In the genomic region with DNA sequence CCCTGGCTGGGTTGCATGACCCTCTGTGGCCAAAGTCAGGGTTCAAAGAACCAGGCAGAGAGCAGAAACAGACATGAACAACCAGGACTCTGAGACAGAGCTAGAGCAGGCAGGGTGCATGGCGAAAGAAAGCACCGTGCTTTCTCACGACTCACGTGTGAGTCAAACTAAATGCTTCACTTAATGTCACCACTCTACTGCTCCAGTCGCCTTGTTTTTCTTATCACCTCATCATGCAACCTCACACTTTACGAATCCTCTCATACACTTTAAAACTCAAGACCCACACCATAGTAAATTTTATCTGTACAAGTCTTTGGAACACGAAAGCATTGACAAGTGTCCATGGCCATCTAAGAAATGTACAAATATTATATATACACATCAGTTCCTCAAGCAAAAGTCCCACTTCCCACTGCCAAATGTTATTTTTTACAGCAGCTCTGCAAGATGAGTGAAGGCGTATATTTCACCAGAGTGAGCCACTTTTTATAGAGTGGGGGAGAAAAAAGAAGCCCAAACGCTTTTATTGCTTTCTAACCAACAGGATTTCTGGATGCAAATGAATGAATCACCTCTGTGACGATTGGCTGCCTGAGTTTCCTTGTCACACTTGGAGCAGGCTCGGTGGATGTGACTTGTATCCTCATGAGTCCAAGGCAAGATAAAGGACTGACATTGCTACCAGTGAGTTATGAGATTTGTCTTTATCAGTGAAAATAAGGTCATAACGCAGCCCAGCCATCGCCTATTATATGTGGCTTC, we compare ENCODE assay signal across 1 cellular context.
TF ChIP-seq lines count a peak whose summit lies in the region.

No MANE protein-coding gene starts in this region.

TF ChIP-seq in HEK293, 187 proteins besides CTCF, POLR2A, EP300 and RAD21 (continued from another document and continues in another):
- TF ChIP-seq PBX3 (CRISPR knock-in tag; IDR thresholded peaks at IDR 0.05) (no peak), ZNF2 (tag by site-specific recombination; IDR thresholded peaks at IDR 0.05) (peak; percentile 95), BCL11A (tag by site-specific recombination; IDR thresholded peaks at IDR 0.05; ENCODE audit: low read depth) (no peak), ZNF670 (tag by site-specific recombination; IDR thresholded peaks at IDR 0.05; ENCODE audit: low read depth) (no peak), ZFP37 (tag by site-specific recombination; IDR thresholded peaks at IDR 0.05) (peak; percentile 65; the same call in 1 of the 2 replicates), ZNF221 (tag by site-specific recombination; IDR thresholded peaks at IDR 0.05; ENCODE audit: borderline replicate concordance) (no peak), ZNF777 (tag by site-specific recombination; IDR thresholded peaks at IDR 0.05; ENCODE audit: borderline replicate concordance) (no peak), ZSCAN23 (tag by site-specific recombination; IDR thresholded peaks at IDR 0.05) (no peak), KLF16 (tag by site-specific recombination; IDR thresholded peaks at IDR 0.05) (peak; percentile 72), TRIM28 (IDR thresholded peaks at IDR 0.05; ENCODE audit: borderline replicate concordance, low read length) (0 out of 2 replicates have a peak, but pooled peaks have one; percentile 42), ZNF473 (tag by site-specific recombination; IDR thresholded peaks at IDR 0.05) (no peak), ZNF621 (tag by site-specific recombination; IDR thresholded peaks at IDR 0.05) (no peak), ZNF140 (tag by site-specific recombination; IDR thresholded peaks at IDR 0.05) (no peak), ZNF560 (tag by site-specific recombination; IDR thresholded peaks at IDR 0.05; ENCODE audit: borderline replicate concordance) (no peak), ZNF76 (tag by site-specific recombination; IDR thresholded peaks at IDR 0.05; ENCODE audit: borderline replicate concordance, low read depth) (peak; percentile 53), TCF7L2 (IDR thresholded peaks at IDR 0.05; ENCODE audit: borderline replicate concordance, low read depth, low read length) (no peak), ZNF623 (tag by site-specific recombination; IDR thresholded peaks at IDR 0.05) (no peak), ZBTB7A (tag by site-specific recombination; IDR thresholded peaks at IDR 0.05; ENCODE audit: low read depth) (no peak), ZNF169 (tag by site-specific recombination; IDR thresholded peaks at IDR 0.05) (no peak), ZNF335 (tag by site-specific recombination; conservative IDR thresholded peaks at IDR 0.05) (peak; percentile 83), HIC1 (tag by site-specific recombination; IDR thresholded peaks at IDR 0.05) (no peak), ZNF426 (tag by site-specific recombination; IDR thresholded peaks at IDR 0.05) (no peak), MYNN (tag by site-specific recombination; IDR thresholded peaks at IDR 0.05; ENCODE audit: borderline replicate concordance) (peak; percentile 37; the same call in 1 of the 2 replicates), ZNF391 (tag by site-specific recombination; IDR thresholded peaks at IDR 0.05; ENCODE audit: borderline replicate concordance, low read depth) (peak; percentile 82; the same call in 1 of the 2 replicates), PATZ1 (tag by site-specific recombination; IDR thresholded peaks at IDR 0.05) (peak; percentile 75), ZNF548 (tag by site-specific recombination; IDR thresholded peaks at IDR 0.05) (no peak), ZNF214 (tag by site-specific recombination; IDR thresholded peaks at IDR 0.05; ENCODE audit: borderline replicate concordance) (no peak), ZNF394 (tag by site-specific recombination; IDR thresholded peaks at IDR 0.05; ENCODE audit: borderline replicate concordance) (no peak), PRDM2 (tag by site-specific recombination; IDR thresholded peaks at IDR 0.05; ENCODE audit: borderline replicate concordance) (no peak), SETDB1 (IDR thresholded peaks at IDR 0.05; ENCODE audit: insufficient read length, low read length) (peak; percentile 16), EGR2 (tag by site-specific recombination; IDR thresholded peaks at IDR 0.05; ENCODE audit: low read depth) (no peak; the same call in 1 of the 2 replicates)
- TF ChIP-seq, protein P1, sequence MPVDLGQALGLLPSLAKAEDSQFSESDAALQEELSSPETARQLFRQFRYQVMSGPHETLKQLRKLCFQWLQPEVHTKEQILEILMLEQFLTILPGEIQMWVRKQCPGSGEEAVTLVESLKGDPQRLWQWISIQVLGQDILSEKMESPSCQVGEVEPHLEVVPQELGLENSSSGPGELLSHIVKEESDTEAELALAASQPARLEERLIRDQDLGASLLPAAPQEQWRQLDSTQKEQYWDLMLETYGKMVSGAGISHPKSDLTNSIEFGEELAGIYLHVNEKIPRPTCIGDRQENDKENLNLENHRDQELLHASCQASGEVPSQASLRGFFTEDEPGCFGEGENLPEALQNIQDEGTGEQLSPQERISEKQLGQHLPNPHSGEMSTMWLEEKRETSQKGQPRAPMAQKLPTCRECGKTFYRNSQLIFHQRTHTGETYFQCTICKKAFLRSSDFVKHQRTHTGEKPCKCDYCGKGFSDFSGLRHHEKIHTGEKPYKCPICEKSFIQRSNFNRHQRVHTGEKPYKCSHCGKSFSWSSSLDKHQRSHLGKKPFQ (tag by site-specific recombination; IDR thresholded peaks at IDR 0.05), result peak; percentile 87
- TF ChIP-seq, protein P2, sequence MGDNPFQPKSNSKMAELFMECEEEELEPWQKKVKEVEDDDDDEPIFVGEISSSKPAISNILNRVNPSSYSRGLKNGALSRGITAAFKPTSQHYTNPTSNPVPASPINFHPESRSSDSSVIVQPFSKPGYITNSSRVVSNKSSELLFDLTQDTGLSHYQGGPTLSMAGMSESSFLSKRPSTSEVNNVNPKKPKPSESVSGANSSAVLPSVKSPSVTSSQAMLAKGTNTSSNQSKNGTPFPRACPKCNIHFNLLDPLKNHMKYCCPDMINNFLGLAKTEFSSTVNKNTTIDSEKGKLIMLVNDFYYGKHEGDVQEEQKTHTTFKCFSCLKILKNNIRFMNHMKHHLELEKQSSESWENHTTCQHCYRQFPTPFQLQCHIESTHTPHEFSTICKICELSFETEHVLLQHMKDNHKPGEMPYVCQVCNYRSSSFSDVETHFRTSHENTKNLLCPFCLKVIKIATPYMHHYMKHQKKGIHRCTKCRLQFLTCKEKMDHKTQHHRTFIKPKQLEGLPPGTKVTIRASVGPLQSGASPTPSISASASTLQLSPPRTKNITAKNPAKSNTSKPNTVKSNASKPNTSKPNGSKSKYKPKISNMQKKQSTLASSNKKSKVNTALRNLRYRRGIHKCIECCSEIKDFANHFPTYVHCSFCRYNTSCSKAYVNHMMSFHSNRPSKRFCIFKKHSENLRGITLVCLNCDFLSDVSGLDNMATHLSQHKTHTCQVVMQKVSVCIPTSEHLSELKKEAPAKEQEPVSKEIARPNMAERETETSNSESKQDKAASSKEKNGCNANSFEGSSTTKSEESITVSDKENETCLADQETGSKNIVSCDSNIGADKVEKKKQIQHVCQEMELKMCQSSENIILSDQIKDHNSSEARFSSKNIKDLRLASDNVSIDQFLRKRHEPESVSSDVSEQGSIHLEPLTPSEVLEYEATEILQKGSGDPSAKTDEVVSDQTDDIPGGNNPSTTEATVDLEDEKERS (tag by site-specific recombination; IDR thresholded peaks at IDR 0.05), result peak; percentile 30; the same call in 1 of the 2 replicates
- TF ChIP-seq, protein P3, sequence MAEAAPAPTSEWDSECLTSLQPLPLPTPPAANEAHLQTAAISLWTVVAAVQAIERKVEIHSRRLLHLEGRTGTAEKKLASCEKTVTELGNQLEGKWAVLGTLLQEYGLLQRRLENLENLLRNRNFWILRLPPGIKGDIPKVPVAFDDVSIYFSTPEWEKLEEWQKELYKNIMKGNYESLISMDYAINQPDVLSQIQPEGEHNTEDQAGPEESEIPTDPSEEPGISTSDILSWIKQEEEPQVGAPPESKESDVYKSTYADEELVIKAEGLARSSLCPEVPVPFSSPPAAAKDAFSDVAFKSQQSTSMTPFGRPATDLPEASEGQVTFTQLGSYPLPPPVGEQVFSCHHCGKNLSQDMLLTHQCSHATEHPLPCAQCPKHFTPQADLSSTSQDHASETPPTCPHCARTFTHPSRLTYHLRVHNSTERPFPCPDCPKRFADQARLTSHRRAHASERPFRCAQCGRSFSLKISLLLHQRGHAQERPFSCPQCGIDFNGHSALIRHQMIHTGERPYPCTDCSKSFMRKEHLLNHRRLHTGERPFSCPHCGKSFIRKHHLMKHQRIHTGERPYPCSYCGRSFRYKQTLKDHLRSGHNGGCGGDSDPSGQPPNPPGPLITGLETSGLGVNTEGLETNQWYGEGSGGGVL (tag by site-specific recombination; IDR thresholded peaks at IDR 0.05), result peak; percentile 35
- TF ChIP-seq, protein P4, sequence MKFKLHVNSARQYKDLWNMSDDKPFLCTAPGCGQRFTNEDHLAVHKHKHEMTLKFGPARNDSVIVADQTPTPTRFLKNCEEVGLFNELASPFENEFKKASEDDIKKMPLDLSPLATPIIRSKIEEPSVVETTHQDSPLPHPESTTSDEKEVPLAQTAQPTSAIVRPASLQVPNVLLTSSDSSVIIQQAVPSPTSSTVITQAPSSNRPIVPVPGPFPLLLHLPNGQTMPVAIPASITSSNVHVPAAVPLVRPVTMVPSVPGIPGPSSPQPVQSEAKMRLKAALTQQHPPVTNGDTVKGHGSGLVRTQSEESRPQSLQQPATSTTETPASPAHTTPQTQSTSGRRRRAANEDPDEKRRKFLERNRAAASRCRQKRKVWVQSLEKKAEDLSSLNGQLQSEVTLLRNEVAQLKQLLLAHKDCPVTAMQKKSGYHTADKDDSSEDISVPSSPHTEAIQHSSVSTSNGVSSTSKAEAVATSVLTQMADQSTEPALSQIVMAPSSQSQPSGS (tag by site-specific recombination; IDR thresholded peaks at IDR 0.05; ENCODE audit: low read depth), result peak; percentile 60
